Comparison of ENCODE assay signal across 16 cellular contexts in genomic region chr18:80103231-80103630, GRCh38. TPM values are rescaled to one million over a fixed set of nuclear protein-coding genes. Genes with fewer than 3 reads are reported as not detected.
DNase-seq lines count a peak whose midpoint lies in the region; TF ChIP-seq lines count a peak whose summit lies in the region.
"Had no signal": no experiment of that assay in that cellular context is flagged by ENCODE, and none has a peak within 500 bp of the region (broad histone marks: within the 10 kb centered on the region; RNA-seq: fewer than 3 reads in every experiment).

No MANE protein-coding gene starts in this region.

- no peak overlapping the region for H4K8ac ChIP-seq in neuronal stem cell (ENCODE audit: low read depth, low read length)

- H3K4me1 ChIP-seq in hepatocyte (ENCODE audit: insufficient read depth) = no peaks in the 10 kb centered on the region
- peaks cover 0 to 25% (median 10%) of the 10 kb centered on the region in 4 donors for H3K4me1 ChIP-seq in stomach
- peaks cover 11% of the 10 kb centered on the region in 2 donors for H3K4me1 ChIP-seq in neuronal stem cell (ENCODE audit: control insufficient read depth in 2 of 2, insufficient read depth in 1 of 2, low read depth in 1 of 2, low read length in 2 of 2)
- H3K4me1 ChIP-seq: foreskin keratinocyte, pancreas had no signal

- no peak overlapping the region for H3K4ac ChIP-seq in neuronal stem cell (ENCODE audit: low read length)

- H3K79me1 ChIP-seq in neuronal stem cell (ENCODE audit: low read depth, low read length) = no peaks in the 10 kb centered on the region

- H2BK15ac ChIP-seq in neuronal stem cell (ENCODE audit: low read length) = no peak overlapping the region

- TF ChIP-seq EP300 in stomach (IDR thresholded peaks at IDR 0.05) = no peak

- H3K14ac ChIP-seq in neuronal stem cell (ENCODE audit: low read length) = no peak overlapping the region

- TF ChIP-seq POLR2A in stomach (IDR thresholded peaks at IDR 0.05) = no peak

- H2AFZ ChIP-seq in hepatocyte (no peak overlapping the region), neuronal stem cell (ENCODE audit: low read length) (no peak overlapping the region)

- H4K91ac ChIP-seq in neuronal stem cell (ENCODE audit: low read depth, low read length, poor library complexity) = no peak overlapping the region

- H2BK12ac ChIP-seq in neuronal stem cell (ENCODE audit: low read length) = no peak overlapping the region

- intact Hi-C loops in stomach (cut with DNase I; ENCODE audit: low total_unique reads) = no loop called here

- H3K9me3 ChIP-seq in hepatocyte (ENCODE audit: low read depth) (no peaks in the 10 kb centered on the region), stomach (no peaks in the 10 kb centered on the region), neuronal stem cell (replicated peaks in 1 of 2; ENCODE audit: control insufficient read depth in 2 of 2, insufficient read depth in 1 of 2, low read depth in 1 of 2, low read length in 2 of 2) (no peaks in the 10 kb centered on the region)
- H3K9me3 ChIP-seq: pancreas had no signal

- no peak overlapping the region for H3K23ac ChIP-seq in neuronal stem cell (ENCODE audit: low read depth, low read length, poor library complexity)

- H3K27ac ChIP-seq in hepatocyte = peak overlapping the region; percentile 5
- H3K27ac ChIP-seq in stomach = peak overlapping the region in 3 of 5 donors; percentile 3 to 72 (median 48)
- H3K27ac ChIP-seq in neuronal stem cell (replicated peaks; ENCODE audit: low read length) = no peak overlapping the region
- H3K27ac ChIP-seq: foreskin keratinocyte, pancreas had no signal

- no peak overlapping the region for H2BK5ac ChIP-seq in neuronal stem cell (ENCODE audit: low read length)

- H2AK5ac ChIP-seq in neuronal stem cell (ENCODE audit: low read depth, low read length) = no peak overlapping the region

- no peak overlapping the region for H2BK120ac ChIP-seq in neuronal stem cell (ENCODE audit: low read depth, low read length)

- TF ChIP-seq CTCF in hepatocyte (IDR thresholded peaks at IDR 0.05; ENCODE audit: poor library complexity) (no peak), stomach (IDR thresholded peaks at IDR 0.05) (no peak)

- WGBS in hepatocyte (ENCODE audit: low lambda C conversion rate, missing lambda C conversion rate) = 76% methylated on average over 6 of the region's 6 CpGs
- 52 to 77% (median 68%) methylated on average over 6 of the region's 6 CpGs for WGBS in stomach, 5 donors
- WGBS in neuronal stem cell (ENCODE audit: extremely low coverage in 2 of 2, insufficient read length in 2 of 2, insufficient replicate concordance in 1 of 2), 2 donors = no CpG with 5 or more reads among the region's 6 CpGs

- no peaks in the 10 kb centered on the region for H3K36me3 ChIP-seq in hepatocyte (replicated peaks; ENCODE audit: insufficient read depth, low read depth)
- no peaks in the 10 kb centered on the region for H3K36me3 ChIP-seq in stomach
- no peaks in the 10 kb centered on the region for H3K36me3 ChIP-seq in neuronal stem cell (replicated peaks in 1 of 2; ENCODE audit: control insufficient read depth in 2 of 2, insufficient read depth in 2 of 2, low read length in 2 of 2)
- H3K36me3 ChIP-seq: pancreas had no signal

- H3K27me3 ChIP-seq in hepatocyte (no peaks in the 10 kb centered on the region), stomach (no peaks in the 10 kb centered on the region), neuronal stem cell (ENCODE audit: control insufficient read depth in 3 of 3, insufficient read depth in 3 of 3, low read depth in 1 of 3, low read length in 3 of 3) (no peaks in the 10 kb centered on the region)
- H3K27me3 ChIP-seq: dorsolateral prefrontal cortex, foreskin keratinocyte, pancreas had no signal

- DNase-seq in GM04504 (ENCODE audit: low read depth) (peak; percentile 23), astrocyte of the hippocampus (ENCODE audit: low read depth, low spot score) (peak; percentile 32), hepatocyte (ENCODE audit: low spot score) (no peak), stomach (no peak), NCI-H2029 (lab: John Stamatoyannopoulos, UW) (no peak), neuronal stem cell (ENCODE audit: low spot score) (no peak), NCI-H146 (lab: John Stamatoyannopoulos, UW) (no peak)
- DNase-seq: activated CD4-positive, alpha-beta T cell treated with anti-CD3 and anti-CD28 coated beads for 48 hours; activated T-cell treated with anti-CD3 and anti-CD28 coated beads, Interleukin-2, amount 50 U/mL, for 24 hours; foreskin keratinocyte; H7; NCI-H187; NCI-H526 treated with DMSO at 0.1 percent for 48 hours; pancreas; T-helper 2 cell had no signal

- H3K79me2 ChIP-seq in hepatocyte = no peaks in the 10 kb centered on the region

- H4K20me1 ChIP-seq in hepatocyte (ENCODE audit: insufficient read depth, poor library complexity, severe bottlenecking) = no peaks in the 10 kb centered on the region

- H3K4me3 ChIP-seq in hepatocyte = no peak overlapping the region
- no peak overlapping the region for H3K4me3 ChIP-seq in stomach
- H3K4me3 ChIP-seq in neuronal stem cell (ENCODE audit: low read length in 2 of 2) = no peak overlapping the region
- H3K4me3 ChIP-seq: dorsolateral prefrontal cortex, pancreas had no signal

- H3K4me2 ChIP-seq in hepatocyte = no peak overlapping the region
- no peak overlapping the region for H3K4me2 ChIP-seq in neuronal stem cell (ENCODE audit: insufficient read depth, low read length, poor library complexity, severe bottlenecking)

- no peak overlapping the region for H3K18ac ChIP-seq in neuronal stem cell (ENCODE audit: low read length)

- H3K9ac ChIP-seq in neuronal stem cell (ENCODE audit: low read depth, low read length, poor library complexity) = no peak overlapping the region

- no peaks in the 10 kb centered on the region for H3K9me2 ChIP-seq in hepatocyte (replicated peaks; ENCODE audit: insufficient read depth)

RNA-seq across cellular contexts. Expression of gene ADNP2, which starts 5.8 kb away (rescaled TPM):
- total RNA-seq in hepatocyte (17.7 and 19.8 TPM in 2 replicates), stomach (10 to 100 TPM in 4 of 5 donors, 1 to 10 TPM in 1; 8.1 to 24.6 (median 14.3) TPM)
- polyA plus RNA-seq in hepatocyte (5.3 and 7.6 TPM in 2 replicates), stomach (1 to 10 TPM; 4.2 to 6.0 (median 5.0) TPM)
- 29.1 TPM for polyA plus RNA-seq in neuronal stem cell (2013, experiment 1 of 2)
- 29.0 TPM for polyA plus RNA-seq in neuronal stem cell (2013, experiment 2 of 2)

Comparison
In these comparisons a context has a peak if more than half of its experiments do, and no peak if none do; other contexts are left out.
1. DNase-seq: peak in GM04504 (single experiment) and astrocyte of the hippocampus (single experiment); none in hepatocyte (single experiment), stomach (single experiment), NCI-H2029 (single experiment), neuronal stem cell (single experiment) and NCI-H146 (single experiment).